In the genomic region with DNA sequence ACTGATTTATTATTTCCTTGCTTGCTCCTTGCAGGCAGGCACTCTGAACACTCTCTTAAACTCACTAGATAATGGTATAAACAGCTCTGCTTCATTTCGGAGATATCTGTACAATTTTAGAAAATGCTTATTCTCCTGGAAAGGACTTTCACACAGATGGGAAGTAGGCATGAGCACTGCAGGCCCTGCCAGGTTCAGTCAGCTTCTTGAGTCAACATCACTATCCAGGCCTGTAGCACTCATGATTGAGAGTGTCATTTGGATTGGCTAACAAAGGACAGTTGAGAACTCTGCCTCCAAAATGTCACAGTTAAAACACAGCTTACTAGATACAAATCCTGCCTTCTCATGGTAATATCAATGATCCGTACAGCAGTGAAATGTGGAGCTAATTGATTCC, we compare ENCODE assay signal across 26 cellular contexts.
DNase-seq lines count a peak whose midpoint lies in the region; ATAC-seq and TF ChIP-seq lines count a peak whose summit lies in the region.
"Had no signal": no experiment of that assay in that cellular context is flagged by ENCODE, and none has a peak within 500 bp of the region (broad histone marks: within the 10 kb centered on the region; RNA-seq: fewer than 3 reads in every experiment).

No MANE protein-coding gene starts in this region.

- no peaks in the 10 kb centered on the region for H3K36me3 Mint-ChIP-seq in brain
- H3K36me3 Mint-ChIP-seq: activated CD8-positive, alpha-beta memory T cell treated with anti-CD3 and anti-CD28 coated beads, Interleukin-2, amount 10 ng/mL, durations not matched to agents 7 days and 5 days; activated naive CD4-positive, alpha-beta T cell treated with anti-CD3 and anti-CD28 coated beads, Interleukin-2, amount 50 U/mL, for 24 hours; CD8-positive, alpha-beta T cell; naive thymus-derived CD8-positive, alpha-beta T cell had no signal

- ATAC-seq in HG03175 (IDR thresholded peaks at IDR 0.05; ENCODE audit: unreplicated experiment), result no peak
- no peak for ATAC-seq in gastroesophageal sphincter
- ATAC-seq: activated CD8-positive, alpha-beta memory T cell treated with anti-CD3 and anti-CD28 coated beads, Interleukin-2, amount 10 ng/mL, durations not matched to agents 7 days and 5 days; CD8-positive, alpha-beta T cell; heart left ventricle; left lung; naive thymus-derived CD8-positive, alpha-beta T cell; sciatic nerve; stimulated activated naive CD8-positive, alpha-beta T cell treated with anti-CD3 and anti-CD28 coated beads, Interleukin-15, amount 100 ng/mL, for 72 hours had no signal

- 63 to 72% methylated on average over 2 of the region's 2 CpGs for WGBS in gastroesophageal sphincter (ENCODE audit: low coverage in 1 of 2), 2 donors

- peaks cover 28% of the 10 kb centered on the region for H3K4me1 ChIP-seq in skeletal muscle satellite cell (ENCODE audit: control insufficient read depth, insufficient read depth, low read length)
- no peaks in the 10 kb centered on the region for H3K4me1 ChIP-seq in gastroesophageal sphincter
- H3K4me1 ChIP-seq: left lung, tibial nerve had no signal

- no peak for TF ChIP-seq EP300 in gastroesophageal sphincter (IDR thresholded peaks at IDR 0.05)

- peaks cover 4% of the 10 kb centered on the region for H3K27me3 Mint-ChIP-seq in brain
- H3K27me3 Mint-ChIP-seq: activated CD4-positive, alpha-beta T cell treated with anti-CD3 and anti-CD28 coated beads, Interleukin-2, amount 10 ng/mL, durations not matched to agents 7 days and 5 days; activated CD8-positive, alpha-beta memory T cell treated with anti-CD3 and anti-CD28 coated beads, Interleukin-2, amount 10 ng/mL, durations not matched to agents 7 days and 5 days; activated naive CD4-positive, alpha-beta T cell treated with anti-CD3 and anti-CD28 coated beads, Interleukin-2, amount 50 U/mL, for 24 hours had no signal

- DNase-seq in NCI-H446 treated with DMSO at 0.1 percent for 48 hours (lab: John Stamatoyannopoulos, UW) (peak; percentile 78), kidney glomerular epithelial cell (lab: John Stamatoyannopoulos, UW) (peak; percentile 49), COR-L47 (lab: John Stamatoyannopoulos, UW) (no peak)
- DNase-seq: activated CD4-positive, alpha-beta T cell treated with anti-CD3 and anti-CD28 coated beads, Interleukin-2, amount 10 ng/mL, durations not matched to agents 7 days and 5 days; activated CD8-positive, alpha-beta memory T cell treated with anti-CD3 and anti-CD28 coated beads, Interleukin-2, amount 10 ng/mL, durations not matched to agents 7 days and 5 days; CD8-positive, alpha-beta T cell; central memory CD4-positive, alpha-beta T cell; DMS53; GF-D8; heart left ventricle; left lung; MV-4-11; naive thymus-derived CD8-positive, alpha-beta T cell; NCI-H1694; NCI-H748 treated with DMSO at 0.1 percent for 48 hours; Right ventricle myocardium superior; stimulated activated naive CD8-positive, alpha-beta T cell treated with anti-CD3 and anti-CD28 coated beads, Interleukin-15, amount 100 ng/mL, for 72 hours; T-helper 9 cell had no signal

- H3K9me3 Mint-ChIP-seq in brain, result peaks cover 0 to 12% (median 4%) of the 10 kb centered on the region in 5 experiments
- H3K9me3 Mint-ChIP-seq: activated CD4-positive, alpha-beta T cell treated with anti-CD3 and anti-CD28 coated beads, Interleukin-2, amount 10 ng/mL, durations not matched to agents 7 days and 5 days; activated naive CD4-positive, alpha-beta T cell treated with anti-CD3 and anti-CD28 coated beads, Interleukin-2, amount 50 U/mL, for 24 hours; CD8-positive, alpha-beta T cell; naive thymus-derived CD8-positive, alpha-beta T cell; stimulated activated naive CD8-positive, alpha-beta T cell treated with anti-CD3 and anti-CD28 coated beads, Interleukin-15, amount 100 ng/mL, for 72 hours had no signal

- H3K27ac ChIP-seq in gastroesophageal sphincter, result no peak overlapping the region
- H3K27ac ChIP-seq: heart left ventricle, left lung, tibial nerve had no signal

- TF ChIP-seq CTCF in brain (conservative IDR thresholded peaks at IDR 0.05) (no peak), gastroesophageal sphincter (IDR thresholded peaks at IDR 0.05) (no peak)

- H3K9ac ChIP-seq in skeletal muscle satellite cell (ENCODE audit: low read depth, low read length), result no peak overlapping the region

- peaks cover 39% of the 10 kb centered on the region for H3K4me1 Mint-ChIP-seq in brain
- H3K4me1 Mint-ChIP-seq: activated CD4-positive, alpha-beta T cell treated with anti-CD3 and anti-CD28 coated beads, Interleukin-2, amount 10 ng/mL, durations not matched to agents 7 days and 5 days; activated CD8-positive, alpha-beta memory T cell treated with anti-CD3 and anti-CD28 coated beads, Interleukin-2, amount 10 ng/mL, durations not matched to agents 7 days and 5 days; activated naive CD4-positive, alpha-beta T cell treated with anti-CD3 and anti-CD28 coated beads, Interleukin-2, amount 50 U/mL, for 24 hours; stimulated activated naive CD8-positive, alpha-beta T cell treated with anti-CD3 and anti-CD28 coated beads, Interleukin-15, amount 100 ng/mL, for 72 hours had no signal

- H3K4me3 ChIP-seq in skeletal muscle satellite cell (ENCODE audit: low read length), result no peak overlapping the region
- no peak overlapping the region for H3K4me3 ChIP-seq in gastroesophageal sphincter
- H3K4me3 ChIP-seq: dorsolateral prefrontal cortex, heart left ventricle, left lung, tibial nerve had no signal

- H3K36me3 ChIP-seq in skeletal muscle satellite cell (ENCODE audit: insufficient read depth, low read length) (no peaks in the 10 kb centered on the region), gastroesophageal sphincter (no peaks in the 10 kb centered on the region)
- H3K36me3 ChIP-seq: heart left ventricle, left lung, tibial nerve had no signal

- peak overlapping the region in 3 of 5 experiments; percentile 20 to 72 (median 38) for H3K27ac Mint-ChIP-seq in brain
- H3K27ac Mint-ChIP-seq: activated CD4-positive, alpha-beta T cell treated with anti-CD3 and anti-CD28 coated beads, Interleukin-2, amount 10 ng/mL, durations not matched to agents 7 days and 5 days; activated CD8-positive, alpha-beta memory T cell treated with anti-CD3 and anti-CD28 coated beads, Interleukin-2, amount 10 ng/mL, durations not matched to agents 7 days and 5 days; activated naive CD4-positive, alpha-beta T cell treated with anti-CD3 and anti-CD28 coated beads, Interleukin-2, amount 50 U/mL, for 24 hours; CD8-positive, alpha-beta T cell; naive thymus-derived CD8-positive, alpha-beta T cell had no signal

- no peaks in the 10 kb centered on the region for H3K9me3 ChIP-seq in skeletal muscle satellite cell (replicated peaks; ENCODE audit: low read length)
- no peaks in the 10 kb centered on the region for H3K9me3 ChIP-seq in gastroesophageal sphincter
- H3K9me3 ChIP-seq: left lung, tibial nerve had no signal

- H3K4me2 ChIP-seq in skeletal muscle satellite cell (ENCODE audit: low read length), result peak overlapping the region; percentile 52

- TF ChIP-seq POLR2A in gastroesophageal sphincter (IDR thresholded peaks at IDR 0.05), result no peak

- no peak overlapping the region for H3K4me3 Mint-ChIP-seq in brain
- H3K4me3 Mint-ChIP-seq: activated CD4-positive, alpha-beta T cell treated with anti-CD3 and anti-CD28 coated beads, Interleukin-2, amount 10 ng/mL, durations not matched to agents 7 days and 5 days; activated CD8-positive, alpha-beta memory T cell treated with anti-CD3 and anti-CD28 coated beads, Interleukin-2, amount 10 ng/mL, durations not matched to agents 7 days and 5 days; activated naive CD4-positive, alpha-beta T cell treated with anti-CD3 and anti-CD28 coated beads, Interleukin-2, amount 50 U/mL, for 24 hours; CD8-positive, alpha-beta T cell; naive thymus-derived CD8-positive, alpha-beta T cell; stimulated activated naive CD8-positive, alpha-beta T cell treated with anti-CD3 and anti-CD28 coated beads, Interleukin-15, amount 100 ng/mL, for 72 hours had no signal

- H3K27me3 ChIP-seq in skeletal muscle satellite cell (ENCODE audit: control insufficient read depth, insufficient read depth, low read length), result no peaks in the 10 kb centered on the region
- no peaks in the 10 kb centered on the region for H3K27me3 ChIP-seq in gastroesophageal sphincter
- H3K27me3 ChIP-seq: dorsolateral prefrontal cortex, heart left ventricle, left lung, tibial nerve had no signal
